Comparison of ENCODE assay signal across 26 cellular contexts in the genomic region with DNA sequence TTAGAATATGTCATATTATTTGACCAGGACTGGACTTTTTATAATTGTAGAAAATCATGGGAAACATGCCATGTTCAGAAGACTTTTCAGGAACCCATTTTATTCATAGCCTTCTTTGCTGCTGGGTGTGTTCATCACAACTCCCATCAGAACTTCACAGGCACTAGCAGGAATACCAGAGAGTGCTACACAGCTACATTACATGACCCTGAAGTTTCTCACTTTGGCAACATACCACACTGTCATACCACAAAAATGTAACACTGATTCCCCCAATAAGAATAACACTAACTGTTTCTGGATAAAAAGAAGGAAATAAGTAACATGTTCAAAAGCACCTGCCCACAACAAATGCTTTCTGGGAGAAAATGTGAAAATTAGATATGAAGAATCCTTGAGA.
"Had no signal": no experiment of that assay in that cellular context is flagged by ENCODE, and none has a peak within 500 bp of the region (broad histone marks: within the 10 kb centered on the region; RNA-seq: fewer than 3 reads in every experiment).

No MANE protein-coding gene starts in this region.

- H3K36me3 ChIP-seq: gastroesophageal sphincter, heart right ventricle, neural progenitor cell, right atrium auricular region, spleen, transverse colon, upper lobe of right lung, uterus had no signal

- H3K4me1 Mint-ChIP-seq: memory B cell; naive B cell; stimulated activated naive B cell treated with anti-CD40 and anti-IgM and Interleukin-4, amounts not matched to agents 10 μg/mL and 1 μg/mL and 100 μg/mL, for 72 hours had no signal

- H2AFZ ChIP-seq: neural progenitor cell, parathyroid adenoma had no signal

- H3K9me3 Mint-ChIP-seq: endodermal cell had no signal

- H3K4me3 Mint-ChIP-seq: endodermal cell; memory B cell; naive B cell; natural killer cell treated with Interleukin-12 subunit alpha and Interleukin-12 subunit beta and Interleukin-15 and Interleukin-18, amount 100 ng/mL, for 72 hours; neural progenitor cell; stimulated activated naive B cell treated with anti-CD40 and anti-IgM and Interleukin-4, amounts not matched to agents 10 μg/mL and 1 μg/mL and 100 μg/mL, for 72 hours; stimulated activated naive CD8-positive, alpha-beta T cell treated with anti-CD3 and anti-CD28 coated beads, Interleukin-15, Interleukin-2, amounts not matched to agents 100 ng/mL and 50 ng/mL, for 24 hours had no signal

- H3K27ac Mint-ChIP-seq: endodermal cell; memory B cell; naive B cell; natural killer cell treated with Interleukin-12 subunit alpha and Interleukin-12 subunit beta and Interleukin-15 and Interleukin-18, amount 100 ng/mL, for 72 hours; neural progenitor cell; progenitor cell of endocrine pancreas; stimulated activated naive B cell treated with anti-CD40 and anti-IgM and Interleukin-4, amounts not matched to agents 10 μg/mL and 1 μg/mL and 100 μg/mL, for 72 hours; stimulated activated naive CD8-positive, alpha-beta T cell treated with anti-CD3 and anti-CD28 coated beads, Interleukin-15, Interleukin-2, amounts not matched to agents 100 ng/mL and 50 ng/mL, for 24 hours had no signal

- H3K79me2 ChIP-seq: parathyroid adenoma had no signal

- H3K27me3 Mint-ChIP-seq: memory B cell; naive B cell; natural killer cell treated with Interleukin-12 subunit alpha and Interleukin-12 subunit beta and Interleukin-15 and Interleukin-18, amount 100 ng/mL, for 72 hours; stimulated activated naive B cell treated with anti-CD40 and anti-IgM and Interleukin-4, amounts not matched to agents 10 μg/mL and 1 μg/mL and 100 μg/mL, for 72 hours; stimulated activated naive CD8-positive, alpha-beta T cell treated with anti-CD3 and anti-CD28 coated beads, Interleukin-15, Interleukin-2, amounts not matched to agents 100 ng/mL and 50 ng/mL, for 24 hours had no signal

- H3K4me2 ChIP-seq: neural progenitor cell had no signal

- H3K27ac ChIP-seq: dorsolateral prefrontal cortex, epithelial cell of prostate, gastroesophageal sphincter, heart right ventricle, neural progenitor cell, parathyroid adenoma, right atrium auricular region, skin epidermis, spleen, transverse colon, upper lobe of right lung, uterus had no signal

- H3K4me3 ChIP-seq: dorsolateral prefrontal cortex, gastroesophageal sphincter, heart right ventricle, lung, neural progenitor cell, right atrium auricular region, skin epidermis, spleen, transverse colon, upper lobe of right lung, uterus had no signal

- H3K4me1 ChIP-seq: gastroesophageal sphincter, heart right ventricle, parathyroid adenoma, right atrium auricular region, spleen, transverse colon, upper lobe of right lung, uterus had no signal

- H3K36me3 Mint-ChIP-seq: memory B cell; naive B cell; natural killer cell treated with Interleukin-12 subunit alpha and Interleukin-12 subunit beta and Interleukin-15 and Interleukin-18, amount 100 ng/mL, for 72 hours; neural progenitor cell; stimulated activated naive B cell treated with anti-CD40 and anti-IgM and Interleukin-4, amounts not matched to agents 10 μg/mL and 1 μg/mL and 100 μg/mL, for 72 hours had no signal

- H3K9me3 ChIP-seq: gastroesophageal sphincter, heart right ventricle, right atrium auricular region, transverse colon, upper lobe of right lung, uterus had no signal

- DNase-seq: cerebellar nuclear complex; dorsolateral prefrontal cortex; effector CD4-positive, alpha-beta T cell; endodermal cell; foreskin fibroblast; glutamatergic neuron; heart right ventricle; hippocampal formation; naive B cell; spleen; stimulated activated CD4-positive, alpha-beta T cell treated with anti-CD3 and anti-CD28 coated beads, Interleukin-2, amount 100 ng/mL, for 48 hours; stimulated activated naive B cell treated with anti-CD40 and anti-IgM and Interleukin-4, amounts not matched to agents 10 μg/mL and 1 μg/mL and 100 μg/mL, for 72 hours; transverse colon; upper lobe of right lung; uterus had no signal

- H3K27me3 ChIP-seq: dorsolateral prefrontal cortex, gastroesophageal sphincter, heart right ventricle, neural progenitor cell, right atrium auricular region, spleen, transverse colon, upper lobe of right lung, uterus had no signal

- H3K9ac ChIP-seq: neural progenitor cell, parathyroid adenoma had no signal
